25 cellular contexts compared by ENCODE assay signal in genomic region chr22:47076758-47077157, GRCh38.
"Had no signal": no experiment of that assay in that cellular context is flagged by ENCODE, and none has a peak within 500 bp of the region (broad histone marks: within the 10 kb centered on the region; RNA-seq: fewer than 3 reads in every experiment).

No MANE protein-coding gene starts in this region.

- FAIRE-seq: small intestine, urothelium cell line had no signal

- H3K9ac ChIP-seq: neural progenitor cell, parathyroid adenoma had no signal

- H3K36me3 ChIP-seq: neural progenitor cell, ovary, right lobe of liver, sigmoid colon, thyroid gland, upper lobe of left lung, vagina had no signal

- ATAC-seq: natural killer cell; psoas muscle; right cardiac atrium; right lobe of liver; stimulated activated effector memory CD8-positive, alpha-beta T cell treated with anti-CD3 and anti-CD28 coated beads, Interleukin-12 subunit alpha, Interleukin-12 subunit beta, amount 100 ng/mL, for 72 hours; stimulated activated naive B cell treated with anti-CD40 and anti-IgM and Interleukin-4, amounts not matched to agents 10 μg/mL and 1 μg/mL and 100 μg/mL, for 72 hours had no signal

- DNase-seq: natural killer cell; occipital lobe; ovary; psoas muscle; right cardiac atrium; sigmoid colon; small intestine; stimulated activated CD4-positive, alpha-beta T cell treated with anti-CD3 and anti-CD28 coated beads, Interleukin-15, amount 100 ng/mL, for 24 hours; stimulated activated CD4-positive, alpha-beta T cell treated with anti-CD3 and anti-CD28 coated beads, Interleukin-2, amount 100 ng/mL, for 24 hours; stimulated activated CD4-positive, alpha-beta T cell treated with anti-CD3 and anti-CD28 coated beads, Interleukin-2, amount 100 ng/mL, for 48 hours; stimulated activated CD4-positive, alpha-beta T cell treated with anti-CD3 and anti-CD28 coated beads, Interleukin-4, amount 100 ng/mL, for 24 hours; stimulated activated naive B cell treated with anti-CD40 and anti-IgM and Interleukin-4, amounts not matched to agents 10 μg/mL and 1 μg/mL and 100 μg/mL, for 72 hours; stimulated activated naive CD4-positive, alpha-beta T cell treated with Interleukin-2 at 50 U/mL for 16 hours; stomach; thyroid gland; trophoblast cell; upper lobe of left lung had no signal

- H3K79me2 ChIP-seq: parathyroid adenoma had no signal

- H3K4me1 ChIP-seq: neural progenitor cell, parathyroid adenoma, psoas muscle, right lobe of liver, sigmoid colon, stomach, thyroid gland, tibial nerve, upper lobe of left lung, vagina had no signal

- H3K27me3 ChIP-seq: neural progenitor cell, ovary, right lobe of liver, sigmoid colon, stomach, thyroid gland, tibial nerve, upper lobe of left lung, vagina had no signal

- H2AFZ ChIP-seq: neural progenitor cell, parathyroid adenoma had no signal

- H3K9me3 ChIP-seq: ovary, right lobe of liver, thyroid gland had no signal

- H3K27ac ChIP-seq: neural progenitor cell, ovary, parathyroid adenoma, psoas muscle, right lobe of liver, sigmoid colon, stomach, thoracic aorta, thyroid gland, tibial nerve, upper lobe of left lung, vagina had no signal

- H3K4me3 ChIP-seq: neural progenitor cell, ovary, psoas muscle, right lobe of liver, sigmoid colon, stomach, thoracic aorta, thyroid gland, tibial nerve, upper lobe of left lung, vagina had no signal

- H3K4me2 ChIP-seq: neural progenitor cell had no signal
